Comparison of ENCODE assay signal across 2 cellular contexts in genomic region chr2:46435353-46435752, GRCh38.
A peak's percentile ranks its signal among the peaks of the same experiment; 100 is the strongest.
TF ChIP-seq lines count a peak whose summit lies in the region.

No MANE protein-coding gene starts in this region.

TF ChIP-seq in IMR-90, 13 proteins besides CTCF, POLR2A, EP300 and RAD21:
- TF ChIP-seq CHD1 (IDR thresholded peaks at IDR 0.05; ENCODE audit: low read depth, low read length) (no peak), RCOR1 (IDR thresholded peaks at IDR 0.05; ENCODE audit: insufficient replicate concordance, low read length) (no peak), MXI1 (IDR thresholded peaks at IDR 0.05; ENCODE audit: borderline replicate concordance, low read depth, low read length) (no peak), MAZ (IDR thresholded peaks at IDR 0.05; ENCODE audit: borderline replicate concordance, low read depth, low read length) (no peak), USF2 (IDR thresholded peaks at IDR 0.05; ENCODE audit: low read depth, low read length) (no peak), BHLHE40 (IDR thresholded peaks at IDR 0.05; ENCODE audit: low read depth, low read length) (no peak), CEBPB (IDR thresholded peaks at IDR 0.05; ENCODE audit: low read depth, low read length) (no peak), RFX5 (IDR thresholded peaks at IDR 0.05; ENCODE audit: low read depth, low read length) (no peak), FOS (IDR thresholded peaks at IDR 0.05; ENCODE audit: low read depth, low read length) (no peak), ELK1 (IDR thresholded peaks at IDR 0.05; ENCODE audit: borderline replicate concordance, low read depth, low read length) (no peak), MAFK (IDR thresholded peaks at IDR 0.05; ENCODE audit: low read depth, low read length) (no peak), SMC3 (IDR thresholded peaks at IDR 0.05; ENCODE audit: low read depth, low read length) (no peak), NFE2L2 (IDR thresholded peaks at IDR 0.05; ENCODE audit: low read depth, low read length) (no peak)

TF ChIP-seq in GM12878, 131 proteins besides CTCF, POLR2A, EP300 and RAD21 (continues in another document):
- TF ChIP-seq KDM1A (IDR thresholded peaks at IDR 0.05; ENCODE audit: borderline replicate concordance) = no peak
- peak; percentile 46; the same call in 1 of the 2 replicates for TF ChIP-seq EED (IDR thresholded peaks at IDR 0.05; ENCODE audit: low read depth)
- TF ChIP-seq STAT1 (conservative IDR thresholded peaks at IDR 0.05) = no peak
- TF ChIP-seq ZBTB33 (IDR thresholded peaks at IDR 0.05) = no peak
- no peak for TF ChIP-seq PAX5 (IDR thresholded peaks at IDR 0.05; ENCODE audit: borderline replicate concordance, low read depth, low read length)
- TF ChIP-seq, protein P1, sequence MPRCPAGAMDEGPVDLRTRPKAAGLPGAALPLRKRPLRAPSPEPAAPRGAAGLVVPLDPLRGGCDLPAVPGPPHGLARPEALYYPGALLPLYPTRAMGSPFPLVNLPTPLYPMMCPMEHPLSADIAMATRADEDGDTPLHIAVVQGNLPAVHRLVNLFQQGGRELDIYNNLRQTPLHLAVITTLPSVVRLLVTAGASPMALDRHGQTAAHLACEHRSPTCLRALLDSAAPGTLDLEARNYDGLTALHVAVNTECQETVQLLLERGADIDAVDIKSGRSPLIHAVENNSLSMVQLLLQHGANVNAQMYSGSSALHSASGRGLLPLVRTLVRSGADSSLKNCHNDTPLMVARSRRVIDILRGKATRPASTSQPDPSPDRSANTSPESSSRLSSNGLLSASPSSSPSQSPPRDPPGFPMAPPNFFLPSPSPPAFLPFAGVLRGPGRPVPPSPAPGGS (IDR thresholded peaks at IDR 0.05; ENCODE audit: borderline replicate concordance, insufficient read depth, low read depth, low read length, poor library complexity, severe bottlenecking) = no peak
- TF ChIP-seq ZZZ3 (IDR thresholded peaks at IDR 0.05; ENCODE audit: control insufficient read depth, insufficient read length, low read depth) = no peak
- no peak for TF ChIP-seq SMARCA5 (IDR thresholded peaks at IDR 0.05)
- TF ChIP-seq DPF2 (IDR thresholded peaks at IDR 0.05) = peak; percentile 52; the same call in 1 of the 2 replicates
- TF ChIP-seq NR2C1 (IDR thresholded peaks at IDR 0.05) = no peak
- TF ChIP-seq, protein P2, sequence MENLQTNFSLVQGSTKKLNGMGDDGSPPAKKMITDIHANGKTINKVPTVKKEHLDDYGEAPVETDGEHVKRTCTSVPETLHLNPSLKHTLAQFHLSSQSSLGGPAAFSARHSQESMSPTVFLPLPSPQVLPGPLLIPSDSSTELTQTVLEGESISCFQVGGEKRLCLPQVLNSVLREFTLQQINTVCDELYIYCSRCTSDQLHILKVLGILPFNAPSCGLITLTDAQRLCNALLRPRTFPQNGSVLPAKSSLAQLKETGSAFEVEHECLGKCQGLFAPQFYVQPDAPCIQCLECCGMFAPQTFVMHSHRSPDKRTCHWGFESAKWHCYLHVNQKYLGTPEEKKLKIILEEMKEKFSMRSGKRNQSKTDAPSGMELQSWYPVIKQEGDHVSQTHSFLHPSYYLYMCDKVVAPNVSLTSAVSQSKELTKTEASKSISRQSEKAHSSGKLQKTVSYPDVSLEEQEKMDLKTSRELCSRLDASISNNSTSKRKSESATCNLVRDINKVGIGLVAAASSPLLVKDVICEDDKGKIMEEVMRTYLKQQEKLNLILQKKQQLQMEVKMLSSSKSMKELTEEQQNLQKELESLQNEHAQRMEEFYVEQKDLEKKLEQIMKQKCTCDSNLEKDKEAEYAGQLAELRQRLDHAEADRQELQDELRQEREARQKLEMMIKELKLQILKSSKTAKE (IDR thresholded peaks at IDR 0.05; ENCODE audit: low read depth, poor library complexity, severe bottlenecking) = no peak
- TF ChIP-seq TCF3 (IDR thresholded peaks at IDR 0.05; ENCODE audit: borderline replicate concordance, insufficient read depth, low read depth, low read length) = no peak
- no peak for TF ChIP-seq FOXM1 (IDR thresholded peaks at IDR 0.05; ENCODE audit: low read depth, low read length)
- TF ChIP-seq HDAC6 (IDR thresholded peaks at IDR 0.05; ENCODE audit: unreplicated experiment) = no peak
- TF ChIP-seq RUNX3 (IDR thresholded peaks at IDR 0.05; ENCODE audit: low read length) = 0 out of 2 replicates have a peak, but pooled peaks have one; percentile 30
- no peak for TF ChIP-seq MEF2B (IDR thresholded peaks at IDR 0.05; ENCODE audit: partially characterized antibody, poor library complexity, severe bottlenecking)
- no peak for TF ChIP-seq ZBED1 (IDR thresholded peaks at IDR 0.05; ENCODE audit: borderline replicate concordance)
- no peak for TF ChIP-seq ZNF207 (IDR thresholded peaks at IDR 0.05; ENCODE audit: borderline replicate concordance)
- no peak for TF ChIP-seq BMI1 (IDR thresholded peaks at IDR 0.05; ENCODE audit: borderline replicate concordance)
- TF ChIP-seq IRF4 (IDR thresholded peaks at IDR 0.05; ENCODE audit: low read depth, low read length) = 0 out of 2 replicates have a peak, but pooled peaks have one; percentile 25
- TF ChIP-seq GATAD2B (conservative IDR thresholded peaks at IDR 0.05; ENCODE audit: low read depth) = no peak
- TF ChIP-seq BHLHE40 (IDR thresholded peaks at IDR 0.05; ENCODE audit: borderline replicate concordance in 1 of 2, low read depth in 2 of 2, low read length in 1 of 2) = no peak
- no peak for TF ChIP-seq USF2 (IDR thresholded peaks at IDR 0.05; ENCODE audit: borderline replicate concordance, low read depth, low read length)
- no peak for TF ChIP-seq E2F4 (IDR thresholded peaks at IDR 0.05; ENCODE audit: low read depth, low read length)
- no peak for TF ChIP-seq CEBPB (IDR thresholded peaks at IDR 0.05; ENCODE audit: borderline replicate concordance in 1 of 2, low read depth in 2 of 2, low read length in 2 of 2)
- 0 out of 2 replicates have a peak, but pooled peaks have one; percentile 16 for TF ChIP-seq BCL11A (IDR thresholded peaks at IDR 0.05; ENCODE audit: low read depth, low read length)
- no peak for TF ChIP-seq NKRF (conservative IDR thresholded peaks at IDR 0.05)
- no peak for TF ChIP-seq ZNF24 (IDR thresholded peaks at IDR 0.05)
- TF ChIP-seq HDAC2 (IDR thresholded peaks at IDR 0.05) = no peak
- TF ChIP-seq NFYA (IDR thresholded peaks at IDR 0.05; ENCODE audit: borderline replicate concordance, low read depth, low read length) = no peak
- no peak for TF ChIP-seq NR2F1 (conservative IDR thresholded peaks at IDR 0.05)
- TF ChIP-seq, protein P3, sequence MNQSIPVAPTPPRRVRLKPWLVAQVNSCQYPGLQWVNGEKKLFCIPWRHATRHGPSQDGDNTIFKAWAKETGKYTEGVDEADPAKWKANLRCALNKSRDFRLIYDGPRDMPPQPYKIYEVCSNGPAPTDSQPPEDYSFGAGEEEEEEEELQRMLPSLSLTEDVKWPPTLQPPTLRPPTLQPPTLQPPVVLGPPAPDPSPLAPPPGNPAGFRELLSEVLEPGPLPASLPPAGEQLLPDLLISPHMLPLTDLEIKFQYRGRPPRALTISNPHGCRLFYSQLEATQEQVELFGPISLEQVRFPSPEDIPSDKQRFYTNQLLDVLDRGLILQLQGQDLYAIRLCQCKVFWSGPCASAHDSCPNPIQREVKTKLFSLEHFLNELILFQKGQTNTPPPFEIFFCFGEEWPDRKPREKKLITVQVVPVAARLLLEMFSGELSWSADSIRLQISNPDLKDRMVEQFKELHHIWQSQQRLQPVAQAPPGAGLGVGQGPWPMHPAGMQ (IDR thresholded peaks at IDR 0.05; ENCODE audit: borderline replicate concordance) = no peak
- TF ChIP-seq BRCA1 (IDR thresholded peaks at IDR 0.05; ENCODE audit: low read depth, low read length) = no peak
- TF ChIP-seq SUPT20H (IDR thresholded peaks at IDR 0.05; ENCODE audit: borderline replicate concordance, control insufficient read depth, low read depth, low read length) = no peak
- TF ChIP-seq RBBP5 (conservative IDR thresholded peaks at IDR 0.05) = no peak
- TF ChIP-seq NFIC (IDR thresholded peaks at IDR 0.05; ENCODE audit: low read depth, low read length) = no peak
- TF ChIP-seq NRF1 (conservative IDR thresholded peaks at IDR 0.05; ENCODE audit: low read depth, low read length) = no peak
- no peak for TF ChIP-seq KAT2A (conservative IDR thresholded peaks at IDR 0.05; ENCODE audit: control insufficient read depth, low read depth, low read length)
- TF ChIP-seq E2F8 (IDR thresholded peaks at IDR 0.05; ENCODE audit: low read depth, partially characterized antibody) = no peak
- no peak for TF ChIP-seq HCFC1 (IDR thresholded peaks at IDR 0.05; ENCODE audit: low read length)
- TF ChIP-seq ZNF384 (IDR thresholded peaks at IDR 0.05; ENCODE audit: borderline replicate concordance, low read depth, low read length) = no peak
- TF ChIP-seq RCOR1 (conservative IDR thresholded peaks at IDR 0.05; ENCODE audit: low read depth, low read length) = no peak
- no peak for TF ChIP-seq PAX8 (IDR thresholded peaks at IDR 0.05)
- no peak for TF ChIP-seq ETV6 (conservative IDR thresholded peaks at IDR 0.05 in 1 of 2, IDR thresholded peaks at IDR 0.05 in 1 of 2; ENCODE audit: borderline replicate concordance in 1 of 2, low read depth in 1 of 2)
- TF ChIP-seq MTA2 (IDR thresholded peaks at IDR 0.05; ENCODE audit: low read depth) = peak; percentile 65; the same call in 1 of the 2 replicates
- no peak for TF ChIP-seq HDGF (IDR thresholded peaks at IDR 0.05)
- no peak for TF ChIP-seq ZSCAN29 (IDR thresholded peaks at IDR 0.05)
- TF ChIP-seq SIX5 (IDR thresholded peaks at IDR 0.05; ENCODE audit: low read depth, low read length, severe bottlenecking) = no peak
- peak; percentile 39; the same call in 1 of the 2 replicates for TF ChIP-seq BACH1 (IDR thresholded peaks at IDR 0.05; ENCODE audit: borderline replicate concordance)
- TF ChIP-seq SUZ12 (IDR thresholded peaks at IDR 0.05; ENCODE audit: unreplicated experiment) = no peak
- TF ChIP-seq MEF2A (IDR thresholded peaks at IDR 0.05; ENCODE audit: insufficient read depth, low read depth, low read length) = no peak
- TF ChIP-seq ATF7 (IDR thresholded peaks at IDR 0.05; ENCODE audit: low read depth) = no peak
- peak; percentile 83 for TF ChIP-seq IKZF1 (conservative IDR thresholded peaks at IDR 0.05)
- TF ChIP-seq ZNF217 (IDR thresholded peaks at IDR 0.05) = no peak
- TF ChIP-seq SPI1 (IDR thresholded peaks at IDR 0.05; ENCODE audit: borderline replicate concordance, insufficient read depth, low read depth, low read length) = peak; percentile 84
- no peak for TF ChIP-seq ESRRA (IDR thresholded peaks at IDR 0.05; ENCODE audit: low read length)
